Comparison of ENCODE assay signal across 8 cellular contexts in the genomic region with DNA sequence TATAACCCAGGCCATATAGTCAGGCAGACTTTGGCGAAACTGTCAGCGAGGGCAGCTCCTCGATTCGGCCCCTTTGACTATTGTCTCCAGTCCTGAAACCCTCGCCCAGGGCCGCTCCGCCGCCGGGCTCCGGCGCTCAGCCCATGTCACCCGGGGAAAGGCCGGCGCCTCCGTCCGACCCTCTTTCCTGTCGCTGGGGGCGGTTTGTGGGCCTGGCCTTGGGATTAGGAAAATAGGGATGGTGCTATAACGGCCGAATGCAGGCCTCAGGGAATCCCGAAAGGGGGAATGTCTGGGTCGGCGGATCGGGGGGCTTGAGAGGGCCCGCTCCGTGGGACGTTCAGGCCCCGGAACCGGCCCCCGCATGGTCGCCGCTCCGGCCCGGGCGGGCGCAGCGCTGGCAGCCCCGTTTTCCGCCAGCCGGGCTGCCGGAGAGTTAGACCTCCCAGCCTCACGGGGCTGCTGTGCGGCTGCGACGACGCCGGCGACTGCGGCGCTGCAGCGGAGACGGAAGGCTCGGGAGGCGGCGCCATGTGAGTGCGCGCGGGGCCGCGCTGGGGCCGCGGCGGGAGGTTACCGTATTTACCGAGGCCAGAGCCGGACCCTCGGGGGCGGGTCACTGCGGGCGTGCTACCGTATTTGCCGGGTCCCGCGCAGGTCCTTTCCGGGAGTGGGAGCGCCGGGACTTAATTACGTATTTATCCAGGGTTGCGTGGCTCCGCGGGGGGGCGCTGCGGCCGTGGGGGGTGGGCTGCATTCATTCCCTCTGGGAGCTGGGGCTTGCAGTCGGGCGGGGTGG. TPM values are rescaled to one million over a fixed set of nuclear protein-coding genes. Genes with fewer than 3 reads are reported as not detected.
DNase-seq lines count a peak whose midpoint lies in the region; ATAC-seq and TF ChIP-seq lines count a peak whose summit lies in the region.

No MANE protein-coding gene starts in this region.

- no peak for TF ChIP-seq EP300 in suprapubic skin (IDR thresholded peaks at IDR 0.05)

- WGBS in suprapubic skin: 0% methylated on average over 9 of the region's 86 CpGs

- DNase-seq in ELF-1 (ENCODE audit: low read depth, low spot score): peak; percentile 89
- DNase-seq in SJCRH30: peak; percentile 86 to 89
- DNase-seq in glomerular visceral epithelial cell (ENCODE audit: extremely low spot score): peak; percentile 78
- peak; percentile 73 for DNase-seq in omental fat pad (ENCODE audit: low spot score)
- peak; percentile 92 to 94 for DNase-seq in suprapubic skin (ENCODE audit: low spot score in 2 of 2)

- H3K36me3 ChIP-seq in KOPT-K1 (ENCODE audit: insufficient read depth, low read length) (peaks cover 21% of the 10 kb centered on the region), SJCRH30 (no peaks in the 10 kb centered on the region), suprapubic skin (peaks cover 12% of the 10 kb centered on the region)

- H3K4me3 ChIP-seq in SJCRH30 (peak overlapping the region; percentile 81), suprapubic skin (peak overlapping the region; percentile 84)

- peaks cover 40% of the 10 kb centered on the region for H3K4me1 Mint-ChIP-seq in activated naive CD4-positive, alpha-beta T cell treated with anti-CD3 and anti-CD28 coated beads, Interleukin-2, amount 50 U/mL, for 24 hours

- H3K9me3 Mint-ChIP-seq in activated naive CD4-positive, alpha-beta T cell treated with anti-CD3 and anti-CD28 coated beads, Interleukin-2, amount 50 U/mL, for 24 hours: no peaks in the 10 kb centered on the region

- peak overlapping the region; percentile 94 for H3K27ac Mint-ChIP-seq in activated naive CD4-positive, alpha-beta T cell treated with anti-CD3 and anti-CD28 coated beads, Interleukin-2, amount 50 U/mL, for 24 hours

- TF ChIP-seq POLR2A in suprapubic skin (IDR thresholded peaks at IDR 0.05): peak in 1 of 2 donors; percentile 38

- no peak for TF ChIP-seq CTCF in omental fat pad (IDR thresholded peaks at IDR 0.05)
- peak in 1 of 2 donors; percentile 27 for TF ChIP-seq CTCF in suprapubic skin (IDR thresholded peaks at IDR 0.05)

- peak overlapping the region; percentile 93 for H3K4me3 Mint-ChIP-seq in activated naive CD4-positive, alpha-beta T cell treated with anti-CD3 and anti-CD28 coated beads, Interleukin-2, amount 50 U/mL, for 24 hours

- peak; percentile 42 for ATAC-seq in GM21737 (IDR thresholded peaks at IDR 0.05; ENCODE audit: unreplicated experiment)
- peak; percentile 88 for ATAC-seq in omental fat pad (ENCODE audit: low FRiP score)

- H3K27me3 ChIP-seq in SJCRH30 (no peaks in the 10 kb centered on the region), suprapubic skin (no peaks in the 10 kb centered on the region)

- no peaks in the 10 kb centered on the region for H3K9me3 ChIP-seq in KOPT-K1 (ENCODE audit: insufficient read depth, low read length, poor library complexity, severe bottlenecking)
- no peaks in the 10 kb centered on the region for H3K9me3 ChIP-seq in SJCRH30 (replicated peaks)
- no peaks in the 10 kb centered on the region for H3K9me3 ChIP-seq in suprapubic skin

- peak overlapping the region; percentile 95 for H3K27ac ChIP-seq in KOPT-K1 (ENCODE audit: low read depth, low read length, poor library complexity, severe bottlenecking)
- H3K27ac ChIP-seq in SJCRH30: peak overlapping the region; percentile 74
- H3K27ac ChIP-seq in suprapubic skin: peak overlapping the region; percentile 90

- H3K36me3 Mint-ChIP-seq in activated naive CD4-positive, alpha-beta T cell treated with anti-CD3 and anti-CD28 coated beads, Interleukin-2, amount 50 U/mL, for 24 hours: peaks cover 6% of the 10 kb centered on the region

- H3K27me3 Mint-ChIP-seq in activated naive CD4-positive, alpha-beta T cell treated with anti-CD3 and anti-CD28 coated beads, Interleukin-2, amount 50 U/mL, for 24 hours: no peaks in the 10 kb centered on the region

- H3K4me1 ChIP-seq in SJCRH30 (peaks cover under 1% of the 10 kb centered on the region; the same call in 1 of the 2 replicates), suprapubic skin (peaks cover 38% of the 10 kb centered on the region)

RNA-seq across cellular contexts. Expression of a gene that starts 25.9 kb away (rescaled TPM):
- 8.1 and 9.5 TPM in 2 replicates for total RNA-seq in SJCRH30 (2014; rRNA removed; shearing (Covaris generic))
- total RNA-seq in omental fat pad (1 to 10 TPM in 3 of 4 donors, under 1 TPM in 1; 0.72 to 4.4 (median 1.4) TPM), suprapubic skin (1 to 10 TPM; 1.6 to 3.9 (median 2.6) TPM)

RNA-seq across cellular contexts. Expression of a gene that starts 36.4 kb away (rescaled TPM):
- total RNA-seq in SJCRH30 (2014; rRNA removed; shearing (Covaris generic)): 174 and 183 TPM in 2 replicates
- total RNA-seq in omental fat pad (10 to 100 TPM; 40.6 to 55.7 (median 49.3) TPM), suprapubic skin (10 to 100 TPM; 56.1 to 75.5 (median 73.7) TPM)

RNA-seq across cellular contexts. Expression of a gene that starts 45.4 kb away (rescaled TPM):
- total RNA-seq in SJCRH30 (2014; rRNA removed; shearing (Covaris generic)): not detected in 2 replicates
- 10 to 100 TPM in 3 of 4 donors, 1 to 10 TPM in 1; 3.0 to 42.9 (median 14.8) TPM for total RNA-seq in omental fat pad
- total RNA-seq in suprapubic skin: 1 to 10 TPM; 1.5 to 5.6 (median 3.2) TPM

Comparison
In these comparisons a context has a peak if more than half of its experiments do, and no peak if none do; other contexts are left out.
1. Peak in every context shown above with its lines: DNase-seq, ATAC-seq, H3K4me3 ChIP-seq and H3K27ac ChIP-seq.